8 cellular contexts compared by ENCODE assay signal in the genomic region with DNA sequence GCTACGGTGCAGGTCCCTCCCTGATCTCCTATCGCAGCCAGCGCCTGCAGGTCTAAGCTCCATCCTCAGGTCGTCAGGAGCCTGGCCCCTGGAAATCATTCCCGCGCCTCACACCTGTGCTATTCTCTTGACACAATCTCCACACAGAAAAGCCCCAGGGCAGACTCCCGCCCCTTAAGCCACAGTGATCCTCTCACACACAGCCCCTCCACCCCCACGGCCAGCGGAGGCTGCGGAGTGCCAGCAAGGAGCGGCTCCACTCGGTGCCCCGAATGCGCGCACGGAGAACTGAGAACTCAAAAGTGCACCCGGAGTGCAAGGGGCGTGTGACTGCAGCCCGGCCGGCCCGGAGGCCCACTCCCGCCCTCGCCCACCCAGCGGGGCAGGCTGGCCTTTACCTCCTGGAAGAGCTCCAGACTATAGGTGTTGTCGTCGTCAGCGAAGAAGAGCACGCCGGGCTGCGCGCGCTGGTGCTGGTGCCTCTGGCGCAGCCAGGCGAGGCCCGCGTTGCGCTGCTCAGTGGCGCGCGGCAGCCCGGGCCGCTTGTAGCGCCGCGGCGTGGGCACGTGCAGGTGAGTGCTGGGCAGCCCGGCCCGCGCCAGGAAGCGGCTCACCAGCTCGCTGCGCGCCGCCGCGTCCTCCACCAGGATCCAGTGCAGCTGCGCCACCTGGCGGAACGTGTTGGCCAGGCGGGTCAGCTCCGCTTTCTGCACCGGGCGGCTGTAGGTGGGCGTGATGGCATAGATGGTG. TPM values are rescaled to one million over a fixed set of nuclear protein-coding genes. Genes with fewer than 3 reads are reported as not detected.
A peak's percentile ranks its signal among the peaks of the same experiment; 100 is the strongest.
DNase-seq lines count a peak whose midpoint lies in the region; ATAC-seq and TF ChIP-seq lines count a peak whose summit lies in the region.

No MANE protein-coding gene starts in this region.

- H3K4me3 ChIP-seq in dorsolateral prefrontal cortex: peak overlapping the region; percentile 53 to 87 (median 71)
- peak overlapping the region; percentile 16 for H3K4me3 ChIP-seq in lower leg skin (ENCODE audit: low read depth, poor library complexity, severe bottlenecking)

- peak overlapping the region in 8 of 59 donors; percentile 4 to 75 (median 42) for H3K27ac ChIP-seq in dorsolateral prefrontal cortex

- peak; percentile 90 for ATAC-seq in GM19043 (IDR thresholded peaks at IDR 0.05; ENCODE audit: low read depth, unreplicated experiment)
- ATAC-seq in HG03342 (IDR thresholded peaks at IDR 0.05; ENCODE audit: unreplicated experiment): peak; percentile 95

- intact Hi-C loops in dorsolateral prefrontal cortex (cut with DNase I) (loop anchor here (5.0 kb wide), 1 partner anchor 248 kb away; no protein-coding TSS in a partner anchor), lower leg skin (cut with DNase I; ENCODE audit: low total_unique reads) (no loop called here)

- TF ChIP-seq CTCF in dorsolateral prefrontal cortex (IDR thresholded peaks at IDR 0.05 in 54 of 56, conservative IDR thresholded peaks at IDR 0.05 in 2 of 56; ENCODE audit: low read depth in 1 of 56, partially characterized antibody in 56 of 56) (peak; percentile 59 to 95 (median 83)), lower leg skin (IDR thresholded peaks at IDR 0.05) (no peak)

- 2 to 4% methylated on average over 17 to 34 of the region's 65 CpGs for WGBS in lower leg skin, 2 donors

- TF ChIP-seq POLR2A in lower leg skin (IDR thresholded peaks at IDR 0.05): no peak

- DNase-seq in Ammon's horn (ENCODE audit: low spot score): peak; percentile 88
- peak; percentile 77 for DNase-seq in NCI-H446 treated with DMSO at 0.1 percent for 48 hours (lab: John Stamatoyannopoulos, UW)
- peak; percentile 71 to 78 for DNase-seq in activated CD4-positive, alpha-beta T cell treated with anti-CD3 and anti-CD28 coated beads, Interleukin-2, amount 50 U/mL, for 24 hours (ENCODE audit: low read depth in 1 of 2, low spot score in 1 of 2)
- peak; percentile 69 to 88 (median 84) for DNase-seq in dorsolateral prefrontal cortex
- peak; percentile 54 to 95 for DNase-seq in lower leg skin (ENCODE audit: low spot score in 2 of 2)
- DNase-seq in stimulated activated CD4-positive, alpha-beta T cell treated with anti-CD3 and anti-CD28 coated beads, Interleukin-4, amount 100 ng/mL, for 1 hour: peak; percentile 90

- peaks cover 0 to 14% (median 0%) of the 10 kb centered on the region in 45 donors for H3K27me3 ChIP-seq in dorsolateral prefrontal cortex

RNA-seq across cellular contexts. Expression of gene B3GAT2, which starts 1.2 kb away (rescaled TPM):
- total RNA-seq in dorsolateral prefrontal cortex: 10 to 100 TPM in 111 of 120 experiments, 1 to 10 TPM in 9; 5.9 to 44.4 (median 16.6) TPM
- not detected for total RNA-seq in lower leg skin

Comparison
In these comparisons a context has a peak if more than half of its experiments do, and no peak if none do; other contexts are left out.
1. CTCF ChIP-seq: peak in dorsolateral prefrontal cortex (56 of 56); none in lower leg skin (0 of 3).
2. RNA of gene B3GAT2, which starts 1.2 kb away (total RNA-seq): 5.9 to 44.4 TPM in dorsolateral prefrontal cortex; not detected in lower leg skin; every median in the first group is over 4 times any median in the second.
3. Peak in every context shown above with its lines, with median percentiles within 50 percentile points of each other: DNase-seq.